20 cellular contexts compared by ENCODE assay signal in genomic region chr22:46610345-46610744, GRCh38. TPM values are rescaled to one million over a fixed set of nuclear protein-coding genes. Genes with fewer than 3 reads are reported as not detected.
DNase-seq lines count a peak whose midpoint lies in the region; ATAC-seq and TF ChIP-seq lines count a peak whose summit lies in the region.
"Had no signal": no experiment of that assay in that cellular context is flagged by ENCODE, and none has a peak within 500 bp of the region (broad histone marks: within the 10 kb centered on the region; RNA-seq: fewer than 3 reads in every experiment).

No MANE protein-coding gene starts in this region.

- no peak overlapping the region for H3K4me2 ChIP-seq in H9 (ENCODE audit: insufficient read depth, insufficient read length, low read length)

- no peak overlapping the region for H3T11ph ChIP-seq in H9 (ENCODE audit: low read length)

- H3K23ac ChIP-seq in H9 (ENCODE audit: insufficient read length, low read depth, low read length): no peak overlapping the region

- intact Hi-C loops in lower lobe of right lung (cut with DNase I): no loop called here

- H3K79me2 ChIP-seq in H9 (ENCODE audit: insufficient read depth, low read length): no peaks in the 10 kb centered on the region

- no peaks in the 10 kb centered on the region for H3K4me1 ChIP-seq in H9 (ENCODE audit: insufficient read depth, low read length)
- H3K4me1 ChIP-seq in lower lobe of right lung: peaks cover 33% of the 10 kb centered on the region

- no peak overlapping the region for H2BK5ac ChIP-seq in H9 (ENCODE audit: insufficient read length, low read length)

- H3K27me3 ChIP-seq in H9 (ENCODE audit: insufficient read depth, low read length) (no peaks in the 10 kb centered on the region), lower lobe of right lung (ENCODE audit: low read depth) (no peaks in the 10 kb centered on the region)

- no peak for DNase-seq in H9
- peak; percentile 39 for DNase-seq in lower lobe of right lung
- DNase-seq in progenitor cell of endocrine pancreas (ENCODE audit: low spot score, unreplicated experiment): no peak
- no peak for DNase-seq in naive thymus-derived CD8-positive, alpha-beta T cell
- DNase-seq in SIG-M5 (lab: John Stamatoyannopoulos, UW): no peak
- DNase-seq: C1 segment of cervical spinal cord; CD8-positive, alpha-beta memory T cell; DMS53; GOT3; IMR-90; Karpas-422; NCI-H1048; NCI-H1436; NCI-H1930; NCI-H69; NK-92 treated with Interleukin-12 subunit alpha and Interleukin-12 subunit beta, amount 100 ng/mL, for 24 hours had no signal

- no peaks in the 10 kb centered on the region for H3K23me2 ChIP-seq in H9 (ENCODE audit: insufficient read length, low read depth, low read length, poor library complexity, severe bottlenecking)

- H3K36me3 Mint-ChIP-seq in H9 (ENCODE audit: insufficient read depth in 1 of 3, low read depth in 3 of 3) (peaks cover 0 to under 1% (median 0%) of the 10 kb centered on the region in 3 experiments; a peak in 2 of 7 replicates), brain (peaks cover 11% of the 10 kb centered on the region), progenitor cell of endocrine pancreas (ENCODE audit: insufficient read depth) (no peaks in the 10 kb centered on the region)
- no peaks in the 10 kb centered on the region for H3K36me3 Mint-ChIP-seq in naive thymus-derived CD8-positive, alpha-beta T cell
- H3K36me3 Mint-ChIP-seq: CD8-positive, alpha-beta memory T cell had no signal

- H3K9me3 ChIP-seq in H9 (ENCODE audit: control insufficient read depth, low read depth, low read length) (no peaks in the 10 kb centered on the region), lower lobe of right lung (no peaks in the 10 kb centered on the region)

- H2BK20ac ChIP-seq in H9 (ENCODE audit: low read depth, low read length, poor library complexity, severe bottlenecking): no peak overlapping the region

- H3K79me1 ChIP-seq in H9 (ENCODE audit: insufficient read depth, low read depth, low read length, poor library complexity, severe bottlenecking): no peaks in the 10 kb centered on the region

- ATAC-seq in lower lobe of right lung: no peak
- ATAC-seq in HG03521 (IDR thresholded peaks at IDR 0.05; ENCODE audit: unreplicated experiment): no peak
- ATAC-seq in naive thymus-derived CD8-positive, alpha-beta T cell: no peak
- no peak for ATAC-seq in HG03442 (IDR thresholded peaks at IDR 0.05; ENCODE audit: unreplicated experiment)
- ATAC-seq: Right ventricle myocardium inferior had no signal

- no peak overlapping the region for H4K8ac ChIP-seq in H9 (replicated peaks; ENCODE audit: insufficient read length, low read depth, low read length)

- no peak overlapping the region for H3K27ac ChIP-seq in H9 (ENCODE audit: insufficient read length, low read depth, low read length)
- no peak overlapping the region for H3K27ac ChIP-seq in lower lobe of right lung

- peak overlapping the region; percentile 14; the same call in 1 of the 2 replicates for H3K14ac ChIP-seq in H9 (ENCODE audit: insufficient read depth, low read length)

- H3K9ac ChIP-seq in H9 (ENCODE audit: extremely low read depth, insufficient read length, low read length): no peak overlapping the region

- H2BK12ac ChIP-seq in H9 (ENCODE audit: insufficient read length, low read depth, low read length): no peak overlapping the region

- H3K9me3 Mint-ChIP-seq in H9 (no peaks in the 10 kb centered on the region), brain (peaks cover 0 to 8% (median 2%) of the 10 kb centered on the region in 5 experiments), progenitor cell of endocrine pancreas (ENCODE audit: low read depth) (peaks cover under 1% of the 10 kb centered on the region)
- H3K9me3 Mint-ChIP-seq in naive thymus-derived CD8-positive, alpha-beta T cell: no peaks in the 10 kb centered on the region
- H3K9me3 Mint-ChIP-seq: CD8-positive, alpha-beta memory T cell had no signal

- no peak overlapping the region for H3K4me3 ChIP-seq in lower lobe of right lung

- no peak overlapping the region for H4K5ac ChIP-seq in H9 (ENCODE audit: insufficient read length, low read depth, low read length)

- no peaks in the 10 kb centered on the region for H3K36me3 ChIP-seq in lower lobe of right lung

- no peak overlapping the region for H3K56ac ChIP-seq in H9 (ENCODE audit: insufficient read length, low read depth, low read length)

- no peak overlapping the region for H2BK120ac ChIP-seq in H9 (ENCODE audit: low read depth, low read length, poor library complexity, severe bottlenecking)

- POLR2A ChIA-PET in naive thymus-derived CD8-positive, alpha-beta T cell (lab: Charles Lee): interaction anchor here (1.5 kb wide), 1 partner anchor 12 kb away, joined by 5 read pairs; no protein-coding TSS in a partner anchor

- H3K4me1 Mint-ChIP-seq in H9: peaks cover 15 to 21% of the 10 kb centered on the region in 2 experiments
- H3K4me1 Mint-ChIP-seq in brain: peaks cover 41% of the 10 kb centered on the region
- H3K4me1 Mint-ChIP-seq in progenitor cell of endocrine pancreas (ENCODE audit: low read depth): peaks cover 28% of the 10 kb centered on the region
- peaks cover 13 to 32% (median 26%) of the 10 kb centered on the region in 4 donors for H3K4me1 Mint-ChIP-seq in naive thymus-derived CD8-positive, alpha-beta T cell

- TF ChIP-seq CTCF in H9 (conservative IDR thresholded peaks at IDR 0.05) (no peak), brain (conservative IDR thresholded peaks at IDR 0.05) (no peak), lower lobe of right lung (IDR thresholded peaks at IDR 0.05) (no peak), progenitor cell of endocrine pancreas (IDR thresholded peaks at IDR 0.05; ENCODE audit: unreplicated experiment) (no peak)

- no peak overlapping the region for H2AK5ac ChIP-seq in H9 (ENCODE audit: insufficient read length, low read length)

- no peak overlapping the region for H3K4ac ChIP-seq in H9 (ENCODE audit: low read depth, low read length)

- H2AFZ ChIP-seq in H9 (ENCODE audit: low read length): no peak overlapping the region

- no peak overlapping the region for H2BK15ac ChIP-seq in H9 (ENCODE audit: low read depth, low read length)

- H3K4me3 Mint-ChIP-seq in H9 (no peak overlapping the region), brain (no peak overlapping the region), progenitor cell of endocrine pancreas (ENCODE audit: low read depth) (no peak overlapping the region)
- H3K4me3 Mint-ChIP-seq in naive thymus-derived CD8-positive, alpha-beta T cell: no peak overlapping the region
- H3K4me3 Mint-ChIP-seq: CD8-positive, alpha-beta memory T cell had no signal

- H4K91ac ChIP-seq in H9 (ENCODE audit: insufficient read length, low read depth, low read length): no peak overlapping the region

- H3K18ac ChIP-seq in H9 (ENCODE audit: insufficient read length, low read depth, low read length): no peak overlapping the region

- WGBS in H9 (ENCODE audit: extremely low coverage, insufficient read length, low lambda C conversion rate): no CpG with 5 or more reads among the region's 13 CpGs

- H3K27ac Mint-ChIP-seq in H9 (no peak overlapping the region; a peak in 1 of 7 replicates), brain (peak overlapping the region in 4 of 5 experiments; percentile 54 to 82 (median 72)), progenitor cell of endocrine pancreas (peak overlapping the region; percentile 92)
- no peak overlapping the region for H3K27ac Mint-ChIP-seq in naive thymus-derived CD8-positive, alpha-beta T cell

- H3K27me3 Mint-ChIP-seq in H9 (ENCODE audit: low read depth) (no peaks in the 10 kb centered on the region), brain (no peaks in the 10 kb centered on the region), progenitor cell of endocrine pancreas (no peaks in the 10 kb centered on the region)
- H3K27me3 Mint-ChIP-seq in naive thymus-derived CD8-positive, alpha-beta T cell: peaks cover 0 to 14% (median 0%) of the 10 kb centered on the region in 5 donors
- H3K27me3 Mint-ChIP-seq: CD8-positive, alpha-beta memory T cell had no signal

- no peaks in the 10 kb centered on the region for H4K20me1 ChIP-seq in H9 (ENCODE audit: control insufficient read depth, insufficient read depth, insufficient read length)

RNA-seq across cellular contexts. Expression of gene GRAMD4, which starts 9.8 kb away (rescaled TPM):
- total RNA-seq in H9 (2021) (19.8 and 20.4 TPM in 2 replicates), lower lobe of right lung (58.1 TPM), progenitor cell of endocrine pancreas (68.8 and 74.5 TPM in 2 replicates)
- polyA plus RNA-seq in brain (ENCODE audit: insufficient read depth, low read depth, low replicate concordance): 12.6 TPM
- total RNA-seq in naive thymus-derived CD8-positive, alpha-beta T cell: 1 to 10 TPM; 5.9 to 7.6 TPM
- 1 to 10 TPM; 2.8 to 4.1 (median 3.4) TPM for polyA plus RNA-seq in naive thymus-derived CD8-positive, alpha-beta T cell

Comparison
In these comparisons a context has a peak if more than half of its experiments do, and no peak if none do; other contexts are left out.
1. H3K27ac Mint-ChIP-seq: peak in brain (4 of 5) and progenitor cell of endocrine pancreas (single experiment); none in H9 (0 of 3) and naive thymus-derived CD8-positive, alpha-beta T cell (0 of 10).